16 cellular contexts compared by ENCODE assay signal in genomic region chr6:106083618-106084017, GRCh38. TPM values are rescaled to one million over a fixed set of nuclear protein-coding genes. Genes with fewer than 3 reads are reported as not detected.
A peak's percentile ranks its signal among the peaks of the same experiment; 100 is the strongest.
DNase-seq lines count a peak whose midpoint lies in the region; ATAC-seq and TF ChIP-seq lines count a peak whose summit lies in the region.
"Had no signal": no experiment of that assay in that cellular context is flagged by ENCODE, and none has a peak within 500 bp of the region (broad histone marks: within the 10 kb centered on the region; RNA-seq: fewer than 3 reads in every experiment).

No MANE protein-coding gene starts in this region.

- peaks cover 38 to 60% (median 53%) of the 10 kb centered on the region in 10 experiments for H3K4me1 ChIP-seq in BLaER1 treated with 17β-estradiol and CSF1 and Interleukin-3, amounts not matched to agents 10 nM and 100 nM
- peaks cover 70% of the 10 kb centered on the region for H3K4me1 ChIP-seq in DND-41 (ENCODE audit: insufficient read depth, low read length)
- H3K4me1 ChIP-seq in mesenchymal stem cell (ENCODE audit: control insufficient read depth, insufficient read depth, low read depth, low read length): peaks cover 6% of the 10 kb centered on the region
- H3K4me1 ChIP-seq in aorta (ENCODE audit: control insufficient read depth in 1 of 2, insufficient read depth in 2 of 2, low read length in 2 of 2): no peaks in the 10 kb centered on the region
- H3K4me1 ChIP-seq: SJCRH30 had no signal

- no peak overlapping the region for H2BK120ac ChIP-seq in mesenchymal stem cell (ENCODE audit: low read depth, low read length)

- no peak overlapping the region; the same call in 1 of the 2 replicates for H2AFZ ChIP-seq in DND-41 (ENCODE audit: low read depth, low read length)
- no peak overlapping the region for H2AFZ ChIP-seq in mesenchymal stem cell (ENCODE audit: low read depth, low read length)

- peaks cover 17% of the 10 kb centered on the region for H3K36me3 Mint-ChIP-seq in T-helper 2 cell treated with Interferon-gamma antibody and Interleukin-4, amounts not matched to agents 5 μg/mL and 100 μg/mL, for 36 hours (ENCODE audit: low read depth)

- peak overlapping the region; percentile 84 to 95 (median 92) for H3K27ac ChIP-seq in BLaER1 treated with 17β-estradiol and CSF1 and Interleukin-3, amounts not matched to agents 10 nM and 100 nM
- H3K27ac ChIP-seq in DND-41 (ENCODE audit: low read length): peak overlapping the region; percentile 93
- no peak overlapping the region for H3K27ac ChIP-seq in mesenchymal stem cell (ENCODE audit: low read length, poor library complexity, severe bottlenecking)
- no peak overlapping the region for H3K27ac ChIP-seq in aorta (ENCODE audit: low read depth in 1 of 2, low read length in 2 of 2)
- H3K27ac ChIP-seq: SJCRH30, thoracic aorta, VCaP had no signal

- ATAC-seq in DND-41 (ENCODE audit: insufficient read depth, low read depth) (no peak; the same call in 2 of the 3 replicates), aorta (ENCODE audit: low FRiP score) (no peak)
- ATAC-seq: HepG2 had no signal

- H3K18ac ChIP-seq in mesenchymal stem cell (ENCODE audit: low read depth in 1 of 2, low read length in 2 of 2): no peak overlapping the region

- no peak overlapping the region for H3K4me3 ChIP-seq in BLaER1 treated with 17β-estradiol and CSF1 and Interleukin-3, amounts not matched to agents 10 nM and 100 nM
- peak overlapping the region in 1 of 2 experiments; percentile 35; a peak in 1 of 4 replicates for H3K4me3 ChIP-seq in DND-41 (ENCODE audit: low read depth in 1 of 2, low read length in 2 of 2)
- H3K4me3 ChIP-seq in mesenchymal stem cell (ENCODE audit: insufficient read depth in 1 of 2, low read depth in 1 of 2, low read length in 2 of 2): no peak overlapping the region
- H3K4me3 ChIP-seq in aorta (ENCODE audit: low read length in 2 of 2): no peak overlapping the region
- H3K4me3 ChIP-seq: SJCRH30, thoracic aorta had no signal

- no peaks in the 10 kb centered on the region for H3K9me3 ChIP-seq in BLaER1 treated with 17β-estradiol and CSF1 and Interleukin-3, amounts not matched to agents 10 nM and 100 nM (replicated peaks in 1 of 11)
- H3K9me3 ChIP-seq in DND-41 (ENCODE audit: insufficient read depth, low read length, severe bottlenecking) (no peaks in the 10 kb centered on the region), mesenchymal stem cell (ENCODE audit: control insufficient read depth, low read length) (no peaks in the 10 kb centered on the region), aorta (ENCODE audit: control insufficient read depth, low read length) (no peaks in the 10 kb centered on the region)
- H3K9me3 ChIP-seq: neutrophil, SJCRH30, thoracic aorta had no signal

- H3K79me2 ChIP-seq in DND-41 (ENCODE audit: insufficient read depth, low read length): no peaks in the 10 kb centered on the region

- H3K14ac ChIP-seq in mesenchymal stem cell (ENCODE audit: low read length in 2 of 2): no peak overlapping the region

- H4K20me1 ChIP-seq in BLaER1 treated with 17β-estradiol and CSF1 and Interleukin-3, amounts not matched to agents 10 nM and 100 nM: peaks cover 0 to 11% (median 8%) of the 10 kb centered on the region in 11 experiments; a peak in 8 of 22 replicates
- no peaks in the 10 kb centered on the region for H4K20me1 ChIP-seq in DND-41 (ENCODE audit: insufficient read depth, low read length)

- no peaks in the 10 kb centered on the region for H3K9me3 Mint-ChIP-seq in T-helper 2 cell treated with Interferon-gamma antibody and Interleukin-4, amounts not matched to agents 5 μg/mL and 100 μg/mL, for 36 hours

- H3K4me3 Mint-ChIP-seq in T-helper 2 cell treated with Interferon-gamma antibody and Interleukin-4, amounts not matched to agents 5 μg/mL and 100 μg/mL, for 36 hours: peak overlapping the region; percentile 94

- intact Hi-C loops in aorta (cut with DNase I): no loop called here

- no peak for TF ChIP-seq CTCF in DND-41 (IDR thresholded peaks at IDR 0.05; ENCODE audit: borderline replicate concordance, extremely low read depth, low read length, poor library complexity, severe bottlenecking)

- H3K4me2 ChIP-seq in BLaER1 treated with 17β-estradiol and CSF1 and Interleukin-3, amounts not matched to agents 10 nM and 100 nM: peak overlapping the region; percentile 79 to 95 (median 89)
- H3K4me2 ChIP-seq in DND-41 (ENCODE audit: insufficient read depth, low read length): peak overlapping the region; percentile 86
- no peak overlapping the region for H3K4me2 ChIP-seq in mesenchymal stem cell (ENCODE audit: low read length, poor library complexity, severe bottlenecking)

- no peak overlapping the region for H2BK5ac ChIP-seq in mesenchymal stem cell (ENCODE audit: low read depth, low read length, poor library complexity, severe bottlenecking)

- H4K8ac ChIP-seq in mesenchymal stem cell (ENCODE audit: low read length): peak overlapping the region; percentile 27

- no peak overlapping the region for H4K91ac ChIP-seq in mesenchymal stem cell (ENCODE audit: low read length)

- no peak overlapping the region for H3K23ac ChIP-seq in mesenchymal stem cell (ENCODE audit: low read length in 2 of 2)

- H3K4me1 Mint-ChIP-seq in T-helper 2 cell treated with Interferon-gamma antibody and Interleukin-4, amounts not matched to agents 5 μg/mL and 100 μg/mL, for 36 hours (ENCODE audit: low read depth): peaks cover 57% of the 10 kb centered on the region

- H2AK5ac ChIP-seq in mesenchymal stem cell (ENCODE audit: low read length, severe bottlenecking): no peak overlapping the region

- H3K4ac ChIP-seq in mesenchymal stem cell (ENCODE audit: low read depth in 1 of 2, low read length in 2 of 2): no peak overlapping the region

- peak overlapping the region; percentile 60 for H3K27ac Mint-ChIP-seq in T-helper 2 cell treated with Interferon-gamma antibody and Interleukin-4, amounts not matched to agents 5 μg/mL and 100 μg/mL, for 36 hours

- peak overlapping the region; percentile 49 to 65 for H2BK12ac ChIP-seq in mesenchymal stem cell (ENCODE audit: low read length in 2 of 2)

- peak overlapping the region; percentile 85 to 96 (median 89); a peak in 20 of 22 replicates for H3K9ac ChIP-seq in BLaER1 treated with 17β-estradiol and CSF1 and Interleukin-3, amounts not matched to agents 10 nM and 100 nM
- peak overlapping the region; percentile 64 for H3K9ac ChIP-seq in DND-41 (ENCODE audit: low read depth, low read length)
- H3K9ac ChIP-seq in mesenchymal stem cell (ENCODE audit: low read length): peak overlapping the region; percentile 82

- H3K79me1 ChIP-seq in mesenchymal stem cell (replicated peaks; ENCODE audit: low read length, poor library complexity, severe bottlenecking): no peaks in the 10 kb centered on the region

- WGBS in mesenchymal stem cell: no CpG with 5 or more reads among the region's 2 CpGs
- 57 to 85% methylated on average over 2 of the region's 2 CpGs for WGBS in aorta, 2 donors

- no peak overlapping the region for H2BK15ac ChIP-seq in mesenchymal stem cell (ENCODE audit: low read depth, poor library complexity, severe bottlenecking)

- peaks cover 5% of the 10 kb centered on the region for H3K27me3 Mint-ChIP-seq in T-helper 2 cell treated with Interferon-gamma antibody and Interleukin-4, amounts not matched to agents 5 μg/mL and 100 μg/mL, for 36 hours (ENCODE audit: low read depth)

- H3K27me3 ChIP-seq in BLaER1 treated with 17β-estradiol and CSF1 and Interleukin-3, amounts not matched to agents 10 nM and 100 nM: peaks cover 0 to 21% (median 3%) of the 10 kb centered on the region in 11 experiments; a peak in 10 of 22 replicates
- no peaks in the 10 kb centered on the region for H3K27me3 ChIP-seq in DND-41 (ENCODE audit: insufficient read depth, low read length, poor library complexity)
- no peaks in the 10 kb centered on the region for H3K27me3 ChIP-seq in mesenchymal stem cell (ENCODE audit: control insufficient read depth in 1 of 2, insufficient read depth in 1 of 2, low read length in 2 of 2)
- no peaks in the 10 kb centered on the region for H3K27me3 ChIP-seq in aorta (ENCODE audit: control insufficient read depth in 1 of 2, insufficient read depth in 2 of 2, low read length in 1 of 2)
- H3K27me3 ChIP-seq: neutrophil, SJCRH30 had no signal

- DNase-seq in DND-41 (peak; percentile 43), mesenchymal stem cell (no peak), NCI-H1105 treated with DMSO at 0.1 percent for 48 hours (lab: John Stamatoyannopoulos, UW) (no peak), NCI-H1417 (lab: John Stamatoyannopoulos, UW) (no peak), aorta (no peak)
- DNase-seq in T-helper 2 cell treated with Interferon-gamma antibody and Interleukin-4, amounts not matched to agents 5 μg/mL and 100 μg/mL, for 36 hours (ENCODE audit: low spot score): no peak
- DNase-seq: activated effector memory CD4-positive, alpha-beta T cell treated with Interleukin-2 at 50 U/mL for 16 hours; left ventricle myocardium superior; NCI-H1694; NCI-H748 treated with DMSO at 0.1 percent for 48 hours; SJCRH30 had no signal

- peaks cover 0 to 10% (median 7%) of the 10 kb centered on the region in 11 experiments; a peak in 18 of 22 replicates for H3K36me3 ChIP-seq in BLaER1 treated with 17β-estradiol and CSF1 and Interleukin-3, amounts not matched to agents 10 nM and 100 nM
- H3K36me3 ChIP-seq in DND-41 (ENCODE audit: insufficient read depth, low read length): 0 out of 2 replicates have a peak, but pooled peaks cover 4% of the 10 kb centered on the region
- H3K36me3 ChIP-seq in mesenchymal stem cell (ENCODE audit: control insufficient read depth in 1 of 2, insufficient read depth in 2 of 2, low read depth in 1 of 2, low read length in 2 of 2): no peaks in the 10 kb centered on the region
- no peaks in the 10 kb centered on the region for H3K36me3 ChIP-seq in aorta (ENCODE audit: control insufficient read depth in 1 of 2, insufficient read depth in 2 of 2, low read length in 1 of 2)
- H3K36me3 ChIP-seq: SJCRH30, thoracic aorta had no signal

RNA-seq across cellular contexts. Expression of gene PRDM1, which starts 2.5 kb away (rescaled TPM):
- polyA plus RNA-seq in mesenchymal stem cell (2013, experiment 1 of 2): 7.5 TPM
- polyA plus RNA-seq in mesenchymal stem cell (2013, experiment 2 of 2): 7.3 TPM
- total RNA-seq in aorta: 10 to 100 TPM in 1 of 2 donors, 1 to 10 TPM in 1; 6.0 to 10.5 TPM
- 1 to 10 TPM in 1 of 2 donors, under 1 TPM in 1; 0.23 to 1.0 TPM for polyA plus RNA-seq in aorta
- total RNA-seq: HepG2, SJCRH30 had no signal

Comparison
In these comparisons a context has a peak if more than half of its experiments do, and no peak if none do; other contexts are left out.
1. H3K27ac ChIP-seq: peak in BLaER1 treated with 17β-estradiol and CSF1 and Interleukin-3, amounts not matched to agents 10 nM and 100 nM (11 of 11) and DND-41 (single experiment); none in mesenchymal stem cell (single experiment) and aorta (0 of 2).
2. Peak in every context shown above with its lines, with median percentiles within 50 percentile points of each other: H3K9ac ChIP-seq.